ENCODE assay signal across 12 cellular contexts in the genomic region with DNA sequence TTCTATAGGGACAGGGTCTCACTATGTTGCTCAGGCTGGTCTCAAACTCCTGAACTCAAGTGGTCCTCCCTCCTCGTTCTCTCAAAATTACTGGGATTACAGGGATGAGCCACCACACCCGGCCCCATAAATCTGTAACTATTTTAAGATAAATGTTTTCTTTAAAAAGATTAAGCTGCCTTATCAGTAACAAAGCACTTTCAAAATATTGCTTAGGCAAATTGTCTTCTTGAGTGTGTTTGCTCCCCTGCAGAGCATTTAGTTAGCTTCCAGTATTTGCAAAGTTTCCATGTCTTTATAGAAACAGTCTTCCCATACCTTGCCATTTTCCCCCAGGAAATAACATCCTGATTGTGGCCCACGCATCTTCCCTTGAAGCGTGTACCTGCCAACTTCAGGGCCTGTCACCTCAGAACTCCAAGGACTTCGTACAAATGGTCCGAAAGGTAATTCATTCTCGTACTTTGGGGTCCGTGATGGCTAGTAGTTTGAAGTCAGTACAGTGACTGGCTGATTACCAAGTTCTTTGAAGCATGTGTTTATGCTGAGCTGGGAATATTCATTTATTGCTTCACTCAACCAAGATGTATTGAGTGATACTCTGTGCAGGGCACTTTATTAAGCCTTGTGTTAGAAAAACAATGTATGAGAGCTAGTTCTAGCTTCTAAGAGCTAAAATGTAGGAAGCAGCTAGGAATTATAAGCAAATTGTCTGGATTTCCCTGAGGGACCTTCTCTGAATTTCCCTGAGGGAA. TPM values are rescaled to one million over a fixed set of nuclear protein-coding genes. Genes with fewer than 3 reads are reported as not detected.
DNase-seq lines count a peak whose midpoint lies in the region; ATAC-seq and TF ChIP-seq lines count a peak whose summit lies in the region.
"Had no signal": no experiment of that assay in that cellular context is flagged by ENCODE, and none has a peak within 500 bp of the region (broad histone marks: within the 10 kb centered on the region; RNA-seq: fewer than 3 reads in every experiment).

No MANE protein-coding gene starts in this region.

- no peaks in the 10 kb centered on the region for H3K79me2 ChIP-seq in Karpas-422 (ENCODE audit: low read length)

- no peak for ATAC-seq in CD8-positive, alpha-beta T cell
- ATAC-seq: left lobe of liver had no signal

- no peaks in the 10 kb centered on the region for H3K27me3 Mint-ChIP-seq in CD8-positive, alpha-beta T cell (ENCODE audit: low read depth)
- H3K27me3 Mint-ChIP-seq in dendritic cell treated with granulocyte-macrophage colony-stimulating factor and Interleukin-4, amounts not matched to agents 40 ng/mL and 50 ng/mL, for 4 days: no peaks in the 10 kb centered on the region
- no peaks in the 10 kb centered on the region for H3K27me3 Mint-ChIP-seq in osteocyte (ENCODE audit: unreplicated experiment)
- H3K27me3 Mint-ChIP-seq: activated CD4-positive, alpha-beta T cell treated with anti-CD3 and anti-CD28 coated beads, Interleukin-2, amount 10 ng/mL, durations not matched to agents 7 days and 5 days had no signal

- CTCF ChIA-PET in CD8-positive, alpha-beta T cell (lab: Charles Lee): interaction anchor here (0.6 to 7.1 kb wide), 12 partner anchors 9 to 226 kb away, joined by 3 to 82 read pairs (median 4); no protein-coding TSS in a partner anchor
- CTCF ChIA-PET in RWPE1 (lab: Yijun Ruan, JAX): interaction anchor here (0.6 to 1.6 kb wide), 4 partner anchors 12 to 1276 kb away, joined by 3 to 5 read pairs (median 4); no protein-coding TSS in a partner anchor

- H3K27ac Mint-ChIP-seq in CD8-positive, alpha-beta T cell: peak overlapping the region; percentile 85
- H3K27ac Mint-ChIP-seq in dendritic cell treated with granulocyte-macrophage colony-stimulating factor and Interleukin-4, amounts not matched to agents 40 ng/mL and 50 ng/mL, for 4 days: peak overlapping the region; percentile 50
- H3K27ac Mint-ChIP-seq in osteocyte (ENCODE audit: unreplicated experiment): peak overlapping the region; percentile 90
- H3K27ac Mint-ChIP-seq: activated CD4-positive, alpha-beta T cell treated with anti-CD3 and anti-CD28 coated beads, Interleukin-2, amount 10 ng/mL, durations not matched to agents 7 days and 5 days had no signal

- peaks cover 70% of the 10 kb centered on the region for H3K36me3 Mint-ChIP-seq in CD8-positive, alpha-beta T cell
- H3K36me3 Mint-ChIP-seq in dendritic cell treated with granulocyte-macrophage colony-stimulating factor and Interleukin-4, amounts not matched to agents 40 ng/mL and 50 ng/mL, for 4 days (ENCODE audit: low read depth): peaks cover 43% of the 10 kb centered on the region
- peaks cover 6% of the 10 kb centered on the region for H3K36me3 Mint-ChIP-seq in osteocyte (ENCODE audit: unreplicated experiment)

- H3K9me2 ChIP-seq in Karpas-422 (replicated peaks; ENCODE audit: insufficient read depth, low read length): no peaks in the 10 kb centered on the region

- H3K27ac ChIP-seq in CD8-positive, alpha-beta T cell (ENCODE audit: low read depth, low read length): no peak overlapping the region
- H3K27ac ChIP-seq in Karpas-422 (ENCODE audit: low read length) (no peak overlapping the region), RWPE1 (no peak overlapping the region)
- H3K27ac ChIP-seq: right atrium auricular region, SJSA1 had no signal

- no peak for DNase-seq in CD8-positive, alpha-beta T cell
- DNase-seq in Karpas-422: no peak
- DNase-seq in osteocyte (ENCODE audit: extremely low spot score, unreplicated experiment): no peak
- DNase-seq in RWPE1 (ENCODE audit: low spot score): no peak
- DNase-seq in amygdala (lab: John Stamatoyannopoulos, UW): no peak
- DNase-seq in NCI-H128 (lab: John Stamatoyannopoulos, UW; ENCODE audit: unreplicated experiment): no peak
- DNase-seq in NCI-H2029 (lab: John Stamatoyannopoulos, UW): no peak
- DNase-seq: activated CD4-positive, alpha-beta T cell treated with anti-CD3 and anti-CD28 coated beads, Interleukin-2, amount 10 ng/mL, durations not matched to agents 7 days and 5 days had no signal

- H4K20me1 ChIP-seq in Karpas-422 (ENCODE audit: insufficient read depth, low read depth, low read length): no peaks in the 10 kb centered on the region

- H3K4me3 ChIP-seq in CD8-positive, alpha-beta T cell (ENCODE audit: low read depth, low read length): no peak overlapping the region
- H3K4me3 ChIP-seq in Karpas-422 (ENCODE audit: low read length): no peak overlapping the region
- H3K4me3 ChIP-seq: right atrium auricular region, SJSA1 had no signal

- no peaks in the 10 kb centered on the region for H3K9me3 ChIP-seq in CD8-positive, alpha-beta T cell (ENCODE audit: low read length)
- H3K9me3 ChIP-seq in Karpas-422 (ENCODE audit: low read length): no peaks in the 10 kb centered on the region
- H3K9me3 ChIP-seq: right atrium auricular region, SJSA1 had no signal

- H3K4me3 Mint-ChIP-seq in CD8-positive, alpha-beta T cell: no peak overlapping the region
- H3K4me3 Mint-ChIP-seq in dendritic cell treated with granulocyte-macrophage colony-stimulating factor and Interleukin-4, amounts not matched to agents 40 ng/mL and 50 ng/mL, for 4 days: no peak overlapping the region
- peak overlapping the region; percentile 52 for H3K4me3 Mint-ChIP-seq in osteocyte (ENCODE audit: unreplicated experiment)
- H3K4me3 Mint-ChIP-seq: activated CD4-positive, alpha-beta T cell treated with anti-CD3 and anti-CD28 coated beads, Interleukin-2, amount 10 ng/mL, durations not matched to agents 7 days and 5 days had no signal

- H3K27me3 ChIP-seq in CD8-positive, alpha-beta T cell (ENCODE audit: insufficient read depth, low read length): no peaks in the 10 kb centered on the region
- H3K27me3 ChIP-seq in Karpas-422 (ENCODE audit: low read length): no peaks in the 10 kb centered on the region
- H3K27me3 ChIP-seq: right atrium auricular region, SJSA1 had no signal

- H3K9ac ChIP-seq in Karpas-422 (ENCODE audit: low read length): no peak overlapping the region

- peaks cover 30% of the 10 kb centered on the region for H3K4me1 ChIP-seq in CD8-positive, alpha-beta T cell (ENCODE audit: insufficient read depth, low read length)
- peaks cover 10% of the 10 kb centered on the region for H3K4me1 ChIP-seq in Karpas-422 (ENCODE audit: low read length)
- H3K4me1 ChIP-seq: SJSA1 had no signal

- TF ChIP-seq CTCF in CD8-positive, alpha-beta T cell (IDR thresholded peaks at IDR 0.05): no peak
- TF ChIP-seq CTCF in osteocyte (IDR thresholded peaks at IDR 0.05): no peak
- no peak for TF ChIP-seq CTCF in RWPE1 (conservative IDR thresholded peaks at IDR 0.05; ENCODE audit: low read depth)

- peak overlapping the region; percentile 2 for H3K4me2 ChIP-seq in Karpas-422 (ENCODE audit: low read depth, low read length, poor library complexity, severe bottlenecking)

- intact Hi-C loops in CD8-positive, alpha-beta T cell (cut with DNase I, micrococcal nuclease): no loop called here
- intact Hi-C loops in dendritic cell treated with granulocyte-macrophage colony-stimulating factor and Interleukin-4, amounts not matched to agents 40 ng/mL and 50 ng/mL, for 4 days (cut with micrococcal nuclease): no loop called here

- H2AFZ ChIP-seq in Karpas-422 (ENCODE audit: low read length): no peak overlapping the region

- no peaks in the 10 kb centered on the region for H3K36me3 ChIP-seq in CD8-positive, alpha-beta T cell (ENCODE audit: insufficient read depth, low read length)
- H3K36me3 ChIP-seq in Karpas-422 (ENCODE audit: insufficient read depth, low read length): no peaks in the 10 kb centered on the region
- H3K36me3 ChIP-seq: right atrium auricular region, SJSA1 had no signal

- peaks cover 62% of the 10 kb centered on the region for H3K4me1 Mint-ChIP-seq in CD8-positive, alpha-beta T cell (ENCODE audit: low read depth)
- H3K4me1 Mint-ChIP-seq in dendritic cell treated with granulocyte-macrophage colony-stimulating factor and Interleukin-4, amounts not matched to agents 40 ng/mL and 50 ng/mL, for 4 days (ENCODE audit: low read depth): peaks cover 24% of the 10 kb centered on the region
- peaks cover 61% of the 10 kb centered on the region for H3K4me1 Mint-ChIP-seq in osteocyte (ENCODE audit: unreplicated experiment)

- no peaks in the 10 kb centered on the region for H3K9me3 Mint-ChIP-seq in CD8-positive, alpha-beta T cell
- H3K9me3 Mint-ChIP-seq in dendritic cell treated with granulocyte-macrophage colony-stimulating factor and Interleukin-4, amounts not matched to agents 40 ng/mL and 50 ng/mL, for 4 days: no peaks in the 10 kb centered on the region
- no peaks in the 10 kb centered on the region for H3K9me3 Mint-ChIP-seq in osteocyte (ENCODE audit: unreplicated experiment)
- H3K9me3 Mint-ChIP-seq: activated CD4-positive, alpha-beta T cell treated with anti-CD3 and anti-CD28 coated beads, Interleukin-2, amount 10 ng/mL, durations not matched to agents 7 days and 5 days had no signal

- POLR2A ChIA-PET in CD8-positive, alpha-beta T cell (lab: Charles Lee): interaction anchor here (0.8 to 1.9 kb wide), 5 partner anchors 10 to 49 kb away, joined by 3 to 8 read pairs (median 3); no protein-coding TSS in a partner anchor
- POLR2A ChIA-PET in RWPE1 (lab: Yijun Ruan, JAX; ENCODE audit: low non-redundant PET): no interaction called here

RNA-seq across cellular contexts. Expression of a gene that starts 30.4 kb away (rescaled TPM):
- total RNA-seq in CD8-positive, alpha-beta T cell: 10 to 100 TPM; 31.7 to 36.1 TPM
- total RNA-seq in Karpas-422 (2014; rRNA removed; shearing (Covaris generic); ENCODE audit: low replicate concordance): not detected in 2 replicates
- total RNA-seq in osteocyte: not detected in 2 replicates
- total RNA-seq: left lobe of liver, SJSA1 had no signal

Comparison
In these comparisons a context has a peak if more than half of its experiments do, and no peak if none do; other contexts are left out.
1. RNA of a gene that starts 30.4 kb away (total RNA-seq): 31.7 to 36.1 TPM in CD8-positive, alpha-beta T cell; not detected in osteocyte and not detected in Karpas-422; every median in the first group is over 10 times any median in the second.
2. Peak in every context shown above with its lines, with median percentiles within 50 percentile points of each other: H3K27ac Mint-ChIP-seq.